Comparison of ENCODE assay signal across 8 cellular contexts in the genomic region with DNA sequence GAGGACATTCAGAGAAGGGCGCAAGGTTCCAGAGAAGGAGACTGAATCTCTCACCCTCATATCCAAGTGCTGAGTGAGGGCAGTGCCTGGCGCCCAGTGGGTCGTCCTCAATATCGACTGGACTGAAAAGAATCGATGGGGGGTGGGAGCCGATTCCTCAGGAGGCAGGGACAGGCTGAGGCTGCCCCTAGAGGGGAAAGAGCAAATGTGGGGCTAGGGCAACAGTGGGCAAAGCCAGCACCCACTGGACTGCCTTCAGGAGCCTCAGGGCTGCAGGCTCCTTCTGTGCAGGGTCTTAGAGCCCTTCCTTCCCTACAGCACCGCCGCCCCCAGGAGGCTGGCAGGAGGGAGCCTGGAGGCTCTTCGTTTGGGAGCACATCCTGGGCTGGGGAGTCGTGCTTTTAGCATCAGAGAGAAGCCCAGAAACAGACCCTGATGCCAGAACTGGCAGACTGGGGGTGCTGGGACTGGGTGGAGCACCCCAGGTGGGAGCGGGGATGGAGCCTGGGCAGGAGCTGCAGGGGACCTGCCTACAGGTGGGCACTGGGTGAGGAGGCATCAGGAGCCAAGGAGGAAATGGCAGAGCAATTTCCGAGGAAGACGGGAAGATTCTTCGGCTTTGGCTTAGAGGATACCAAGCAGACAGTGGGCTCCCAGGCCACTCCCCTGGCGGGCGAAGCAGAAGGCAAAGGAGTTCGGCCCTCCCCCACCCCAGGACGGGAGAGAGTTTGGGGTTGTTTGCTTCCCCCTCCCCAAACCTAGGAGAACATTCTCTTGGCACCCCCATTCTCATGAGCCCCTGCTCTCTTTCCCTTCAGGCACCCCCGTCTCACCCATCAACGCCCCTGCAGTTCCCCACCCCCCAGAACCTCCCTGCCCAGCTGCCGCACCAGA. TPM values are rescaled to one million over a fixed set of nuclear protein-coding genes. Genes with fewer than 3 reads are reported as not detected.
DNase-seq lines count a peak whose midpoint lies in the region; ATAC-seq lines count a peak whose summit lies in the region.

No MANE protein-coding gene starts in this region.

- H3K36me3 ChIP-seq in iPS DF 6.9 (ENCODE audit: control insufficient read depth, insufficient read depth, low read length) = no peaks in the 10 kb centered on the region

- peaks cover 15% of the 10 kb centered on the region for H3K4me1 Mint-ChIP-seq in activated naive CD4-positive, alpha-beta T cell treated with anti-CD3 and anti-CD28 coated beads, Interleukin-2, amount 10 ng/mL, durations not matched to agents 7 days and 5 days
- peaks cover 14% of the 10 kb centered on the region for H3K4me1 Mint-ChIP-seq in activated T-cell treated with anti-CD3 and anti-CD28 coated beads, Interleukin-2, amount 50 U/mL, for 72 hours (ENCODE audit: low read depth)
- H3K4me1 Mint-ChIP-seq in stimulated activated naive CD8-positive, alpha-beta T cell treated with anti-CD3 and anti-CD28 coated beads, Interleukin-15, amount 100 ng/mL, for 72 hours = peaks cover 16% of the 10 kb centered on the region

- H3K36me3 Mint-ChIP-seq in activated naive CD4-positive, alpha-beta T cell treated with anti-CD3 and anti-CD28 coated beads, Interleukin-2, amount 10 ng/mL, durations not matched to agents 7 days and 5 days = no peaks in the 10 kb centered on the region
- no peaks in the 10 kb centered on the region for H3K36me3 Mint-ChIP-seq in activated naive CD4-positive, alpha-beta T cell treated with anti-CD3 and anti-CD28 coated beads, Interleukin-2, amount 50 U/mL, for 72 hours
- H3K36me3 Mint-ChIP-seq in activated T-cell treated with anti-CD3 and anti-CD28 coated beads, Interleukin-2, amount 50 U/mL, for 72 hours (ENCODE audit: insufficient read depth in 2 of 2) = no peaks in the 10 kb centered on the region

- CTCF ChIA-PET in activated naive CD4-positive, alpha-beta T cell treated with anti-CD3 and anti-CD28 coated beads, Interleukin-2, amount 10 ng/mL, durations not matched to agents 7 days and 5 days (lab: Charles Lee) = no interaction called here

- H3K9me3 ChIP-seq in iPS DF 6.9 (ENCODE audit: control insufficient read depth, insufficient read depth, low read length) = no peaks in the 10 kb centered on the region

- peaks cover 10% of the 10 kb centered on the region for H3K4me1 ChIP-seq in iPS DF 6.9 (ENCODE audit: control insufficient read depth, insufficient read depth, low read length)

- intact Hi-C loops in sciatic nerve (cut with DNase I) = no loop called here

- ATAC-seq in activated naive CD4-positive, alpha-beta T cell treated with anti-CD3 and anti-CD28 coated beads, Interleukin-2, amount 50 U/mL, for 72 hours = no peak
- no peak for ATAC-seq in activated T-cell treated with anti-CD3 and anti-CD28 coated beads, Interleukin-2, amount 50 U/mL, for 72 hours (replicated peaks in 1 of 2)
- no peak for ATAC-seq in stimulated activated naive CD8-positive, alpha-beta T cell treated with anti-CD3 and anti-CD28 coated beads, Interleukin-15, amount 100 ng/mL, for 72 hours
- ATAC-seq in sciatic nerve (no peak), GM19324 (IDR thresholded peaks at IDR 0.05; ENCODE audit: low FRiP score, unreplicated experiment) (no peak), HG02840 (IDR thresholded peaks at IDR 0.05; ENCODE audit: low FRiP score, unreplicated experiment) (no peak)

- peaks cover 70% of the 10 kb centered on the region for H3K27me3 Mint-ChIP-seq in activated naive CD4-positive, alpha-beta T cell treated with anti-CD3 and anti-CD28 coated beads, Interleukin-2, amount 10 ng/mL, durations not matched to agents 7 days and 5 days
- peaks cover 40% of the 10 kb centered on the region for H3K27me3 Mint-ChIP-seq in activated T-cell treated with anti-CD3 and anti-CD28 coated beads, Interleukin-2, amount 50 U/mL, for 72 hours (ENCODE audit: low read depth)
- H3K27me3 Mint-ChIP-seq in stimulated activated naive CD8-positive, alpha-beta T cell treated with anti-CD3 and anti-CD28 coated beads, Interleukin-15, amount 100 ng/mL, for 72 hours = peaks cover 57% of the 10 kb centered on the region

- H3K27me3 ChIP-seq in iPS DF 6.9 (ENCODE audit: control insufficient read depth, insufficient read depth, low read length) = peaks cover 8% of the 10 kb centered on the region; the same call in 1 of the 2 replicates

- WGBS in iPS DF 6.9 (ENCODE audit: insufficient coverage, insufficient read length) = no CpG with 5 or more reads among the region's 21 CpGs

- no peaks in the 10 kb centered on the region for H3K9me3 Mint-ChIP-seq in activated naive CD4-positive, alpha-beta T cell treated with anti-CD3 and anti-CD28 coated beads, Interleukin-2, amount 10 ng/mL, durations not matched to agents 7 days and 5 days
- no peaks in the 10 kb centered on the region for H3K9me3 Mint-ChIP-seq in activated naive CD4-positive, alpha-beta T cell treated with anti-CD3 and anti-CD28 coated beads, Interleukin-2, amount 50 U/mL, for 72 hours
- H3K9me3 Mint-ChIP-seq in activated T-cell treated with anti-CD3 and anti-CD28 coated beads, Interleukin-2, amount 50 U/mL, for 72 hours = no peaks in the 10 kb centered on the region
- H3K9me3 Mint-ChIP-seq in stimulated activated naive CD8-positive, alpha-beta T cell treated with anti-CD3 and anti-CD28 coated beads, Interleukin-15, amount 100 ng/mL, for 72 hours = no peaks in the 10 kb centered on the region

- H3K4me3 ChIP-seq in iPS DF 6.9 (ENCODE audit: low read length) = peak overlapping the region; percentile 64; the same call in 1 of the 2 replicates

- DNase-seq in activated naive CD4-positive, alpha-beta T cell treated with anti-CD3 and anti-CD28 coated beads, Interleukin-2, amount 10 ng/mL, durations not matched to agents 7 days and 5 days = no peak
- no peak for DNase-seq in activated naive CD4-positive, alpha-beta T cell treated with anti-CD3 and anti-CD28 coated beads, Interleukin-2, amount 50 U/mL, for 72 hours (ENCODE audit: low spot score in 2 of 2)
- no peak for DNase-seq in activated T-cell treated with anti-CD3 and anti-CD28 coated beads, Interleukin-2, amount 50 U/mL, for 72 hours
- DNase-seq in iPS DF 6.9 (ENCODE audit: low read depth, low spot score) = no peak
- no peak for DNase-seq in stimulated activated naive CD8-positive, alpha-beta T cell treated with anti-CD3 and anti-CD28 coated beads, Interleukin-15, amount 100 ng/mL, for 72 hours
- no peak for DNase-seq in sciatic nerve (ENCODE audit: low spot score)

- H3K27ac Mint-ChIP-seq in activated naive CD4-positive, alpha-beta T cell treated with anti-CD3 and anti-CD28 coated beads, Interleukin-2, amount 10 ng/mL, durations not matched to agents 7 days and 5 days = no peak overlapping the region
- H3K27ac Mint-ChIP-seq in activated naive CD4-positive, alpha-beta T cell treated with anti-CD3 and anti-CD28 coated beads, Interleukin-2, amount 50 U/mL, for 72 hours = no peak overlapping the region
- H3K27ac Mint-ChIP-seq in activated T-cell treated with anti-CD3 and anti-CD28 coated beads, Interleukin-2, amount 50 U/mL, for 72 hours = no peak overlapping the region
- H3K27ac Mint-ChIP-seq in stimulated activated naive CD8-positive, alpha-beta T cell treated with anti-CD3 and anti-CD28 coated beads, Interleukin-15, amount 100 ng/mL, for 72 hours = no peak overlapping the region

- no peak overlapping the region for H3K27ac ChIP-seq in iPS DF 6.9 (ENCODE audit: low read length)

- peak overlapping the region; percentile 45 for H3K4me3 Mint-ChIP-seq in activated naive CD4-positive, alpha-beta T cell treated with anti-CD3 and anti-CD28 coated beads, Interleukin-2, amount 10 ng/mL, durations not matched to agents 7 days and 5 days
- H3K4me3 Mint-ChIP-seq in activated T-cell treated with anti-CD3 and anti-CD28 coated beads, Interleukin-2, amount 50 U/mL, for 72 hours = peak overlapping the region; percentile 67 to 72
- peak overlapping the region; percentile 49 to 73 for H3K4me3 Mint-ChIP-seq in stimulated activated naive CD8-positive, alpha-beta T cell treated with anti-CD3 and anti-CD28 coated beads, Interleukin-15, amount 100 ng/mL, for 72 hours

RNA-seq across cellular contexts. Expression of a gene that starts 1.2 kb away (rescaled TPM):
- total RNA-seq in activated naive CD4-positive, alpha-beta T cell treated with anti-CD3 and anti-CD28 coated beads, Interleukin-2, amount 50 U/mL, for 72 hours = not detected
- not detected for total RNA-seq in activated T-cell treated with anti-CD3 and anti-CD28 coated beads, Interleukin-2, amount 50 U/mL, for 72 hours
- total RNA-seq in sciatic nerve = 3.7 TPM
